In the genomic region with DNA sequence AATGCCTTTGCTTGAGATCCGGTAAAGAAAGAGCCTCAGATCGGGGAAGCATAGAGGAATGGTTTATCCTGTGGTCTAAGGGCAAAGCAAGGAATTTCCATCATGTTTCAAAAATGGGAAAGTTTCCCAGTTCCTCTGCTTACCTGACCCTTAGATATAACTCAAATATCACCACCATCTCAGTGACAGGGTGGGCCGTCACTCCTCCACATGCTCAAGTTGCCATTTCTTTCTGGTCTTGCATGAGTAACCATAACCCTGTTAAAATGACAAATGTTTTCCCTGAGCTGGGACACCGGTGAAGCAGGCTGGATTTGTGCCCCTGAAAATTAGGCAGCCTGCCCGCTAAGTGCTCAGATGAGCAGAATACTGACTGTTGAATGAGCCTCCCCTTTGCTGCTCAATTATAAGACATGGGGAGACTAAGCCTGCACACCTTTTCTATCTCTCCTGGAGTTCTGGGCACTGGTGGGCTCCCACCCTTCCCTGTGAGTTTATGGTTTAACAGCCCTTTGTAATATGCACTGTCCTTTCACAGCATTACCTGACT, we compare ENCODE assay signal across 29 cellular contexts.
"Had no signal": no experiment of that assay in that cellular context is flagged by ENCODE, and none has a peak within 500 bp of the region (broad histone marks: within the 10 kb centered on the region; RNA-seq: fewer than 3 reads in every experiment).

No MANE protein-coding gene starts in this region.

- H3K4me3 ChIP-seq: ovary, psoas muscle, right lobe of liver, sigmoid colon, stomach, thoracic aorta, thyroid gland, tibial nerve, upper lobe of left lung, vagina had no signal

- H3K9ac ChIP-seq: parathyroid adenoma had no signal

- FAIRE-seq: small intestine, urothelium cell line had no signal

- H3K27me3 ChIP-seq: neutrophil, ovary, right lobe of liver, sigmoid colon, stomach, thyroid gland, tibial nerve, upper lobe of left lung, vagina had no signal

- H3K4me1 ChIP-seq: psoas muscle, right lobe of liver, tibial nerve, upper lobe of left lung, vagina had no signal

- ATAC-seq: psoas muscle; right cardiac atrium; right lobe of liver; stimulated activated effector memory CD8-positive, alpha-beta T cell treated with anti-CD3 and anti-CD28 coated beads, Interleukin-12 subunit alpha, Interleukin-12 subunit beta, amount 100 ng/mL, for 72 hours; stimulated activated naive B cell treated with anti-CD40 and anti-IgM and Interleukin-4, amounts not matched to agents 10 μg/mL and 1 μg/mL and 100 μg/mL, for 72 hours had no signal

- H3K27ac Mint-ChIP-seq: natural killer cell; nephron progenitor cell; progenitor cell of endocrine pancreas; stimulated activated effector memory CD8-positive, alpha-beta T cell treated with anti-CD3 and anti-CD28 coated beads, Interleukin-12 subunit alpha, Interleukin-12 subunit beta, amount 100 ng/mL, for 72 hours; stimulated activated naive B cell treated with anti-CD40 and anti-IgM and Interleukin-4, amounts not matched to agents 10 μg/mL and 1 μg/mL and 100 μg/mL, for 72 hours; stimulated activated naive CD8-positive, alpha-beta T cell treated with anti-CD3 and anti-CD28 coated beads, Interleukin-15, Interleukin-2, amounts not matched to agents 100 ng/mL and 50 ng/mL, for 24 hours had no signal

- H3K27ac ChIP-seq: neutrophil, ovary, parathyroid adenoma, psoas muscle, right lobe of liver, stomach, thoracic aorta, thyroid gland, tibial nerve, upper lobe of left lung, vagina had no signal

- H2AFZ ChIP-seq: parathyroid adenoma had no signal

- H3K4me3 Mint-ChIP-seq: natural killer cell; nephron progenitor cell; neural crest cell; stimulated activated effector memory CD8-positive, alpha-beta T cell treated with anti-CD3 and anti-CD28 coated beads, Interleukin-12 subunit alpha, Interleukin-12 subunit beta, amount 100 ng/mL, for 72 hours; stimulated activated naive B cell treated with anti-CD40 and anti-IgM and Interleukin-4, amounts not matched to agents 10 μg/mL and 1 μg/mL and 100 μg/mL, for 72 hours; stimulated activated naive CD8-positive, alpha-beta T cell treated with anti-CD3 and anti-CD28 coated beads, Interleukin-15, Interleukin-2, amounts not matched to agents 100 ng/mL and 50 ng/mL, for 24 hours had no signal

- H3K36me3 ChIP-seq: neutrophil, ovary, right lobe of liver, sigmoid colon, stomach, thoracic aorta, thyroid gland, tibial nerve, upper lobe of left lung, vagina had no signal

- H3K9me3 ChIP-seq: neutrophil, ovary, psoas muscle, right lobe of liver, sigmoid colon, stomach, thoracic aorta, thyroid gland, tibial nerve, upper lobe of left lung, vagina had no signal

- H3K9me3 Mint-ChIP-seq: natural killer cell; nephron progenitor cell; neural crest cell; stimulated activated effector memory CD8-positive, alpha-beta T cell treated with anti-CD3 and anti-CD28 coated beads, Interleukin-12 subunit alpha, Interleukin-12 subunit beta, amount 100 ng/mL, for 72 hours; stimulated activated naive B cell treated with anti-CD40 and anti-IgM and Interleukin-4, amounts not matched to agents 10 μg/mL and 1 μg/mL and 100 μg/mL, for 72 hours; stimulated activated naive CD8-positive, alpha-beta T cell treated with anti-CD3 and anti-CD28 coated beads, Interleukin-15, Interleukin-2, amounts not matched to agents 100 ng/mL and 50 ng/mL, for 24 hours had no signal

- H3K36me3 Mint-ChIP-seq: natural killer cell; stimulated activated effector memory CD8-positive, alpha-beta T cell treated with anti-CD3 and anti-CD28 coated beads, Interleukin-12 subunit alpha, Interleukin-12 subunit beta, amount 100 ng/mL, for 72 hours; stimulated activated naive B cell treated with anti-CD40 and anti-IgM and Interleukin-4, amounts not matched to agents 10 μg/mL and 1 μg/mL and 100 μg/mL, for 72 hours had no signal

- H3K4me1 Mint-ChIP-seq: natural killer cell; neural crest cell; stimulated activated effector memory CD8-positive, alpha-beta T cell treated with anti-CD3 and anti-CD28 coated beads, Interleukin-12 subunit alpha, Interleukin-12 subunit beta, amount 100 ng/mL, for 72 hours; stimulated activated naive B cell treated with anti-CD40 and anti-IgM and Interleukin-4, amounts not matched to agents 10 μg/mL and 1 μg/mL and 100 μg/mL, for 72 hours had no signal

- DNase-seq: natural killer cell; nephron progenitor cell; nucleus accumbens; ovary; posterior cingulate gyrus; psoas muscle; right cardiac atrium; right lobe of liver; sigmoid colon; small intestine; stimulated activated CD4-positive, alpha-beta T cell treated with anti-CD3 and anti-CD28 coated beads, Interleukin-15, amount 100 ng/mL, for 24 hours; stimulated activated CD4-positive, alpha-beta T cell treated with anti-CD3 and anti-CD28 coated beads, Interleukin-2, amount 100 ng/mL, for 24 hours; stimulated activated CD4-positive, alpha-beta T cell treated with anti-CD3 and anti-CD28 coated beads, Interleukin-2, amount 100 ng/mL, for 48 hours; stimulated activated CD4-positive, alpha-beta T cell treated with anti-CD3 and anti-CD28 coated beads, Interleukin-4, amount 100 ng/mL, for 24 hours; stimulated activated naive B cell treated with anti-CD40 and anti-IgM and Interleukin-4, amounts not matched to agents 10 μg/mL and 1 μg/mL and 100 μg/mL, for 72 hours; stimulated activated naive CD4-positive, alpha-beta T cell treated with Interleukin-2 at 50 U/mL for 16 hours; stomach; upper lobe of left lung had no signal
